In genomic region chr6:99522531-99522930, GRCh38 we compare ENCODE assay signal across 1 cellular context.
TF ChIP-seq lines count a peak whose summit lies in the region.

No MANE protein-coding gene starts in this region.

TF ChIP-seq in K562, 482 proteins besides CTCF, POLR2A, EP300 and RAD21:
- TF ChIP-seq ELF1 (tag; IDR thresholded peaks at IDR 0.05) (no peak), CEBPB (tag; IDR thresholded peaks at IDR 0.05) (peak; percentile 14; the same call in 1 of the 2 replicates)
- TF ChIP-seq, protein P1, sequence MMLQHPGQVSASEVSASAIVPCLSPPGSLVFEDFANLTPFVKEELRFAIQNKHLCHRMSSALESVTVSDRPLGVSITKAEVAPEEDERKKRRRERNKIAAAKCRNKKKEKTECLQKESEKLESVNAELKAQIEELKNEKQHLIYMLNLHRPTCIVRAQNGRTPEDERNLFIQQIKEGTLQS (IDR thresholded peaks at IDR 0.05), result 0 out of 2 replicates have a peak, but pooled peaks have one; percentile 28
- TF ChIP-seq, protein P1 (CRISPR knock-in tag; conservative IDR thresholded peaks at IDR 0.05), result no peak
TF ChIP-seq in K562: peak in this region for 2.
